Comparison of ENCODE assay signal across 17 cellular contexts in the genomic region with DNA sequence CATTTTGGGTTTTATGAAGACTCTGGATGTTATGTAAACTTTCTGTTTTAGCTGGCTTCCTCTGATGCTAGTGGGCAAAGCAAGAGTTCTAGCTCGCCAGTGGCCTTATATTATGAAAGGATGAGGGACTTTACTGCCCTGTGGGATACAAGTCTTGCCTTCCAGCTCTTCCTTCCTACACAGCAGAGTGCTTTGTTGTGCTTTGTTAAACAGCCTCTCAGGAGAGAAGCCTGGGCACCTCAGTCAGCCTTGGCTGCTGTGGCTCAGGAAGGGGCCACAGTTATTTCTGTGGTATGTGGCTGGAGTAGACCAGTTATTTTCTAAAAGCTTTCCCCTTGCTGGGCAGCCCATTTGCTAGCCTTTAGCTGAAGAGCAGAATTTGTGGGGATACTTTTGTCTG.
A peak's percentile ranks its signal among the peaks of the same experiment; 100 is the strongest.
DNase-seq lines count a peak whose midpoint lies in the region; ATAC-seq, FAIRE-seq and TF ChIP-seq lines count a peak whose summit lies in the region.
"Had no signal": no experiment of that assay in that cellular context is flagged by ENCODE, and none has a peak within 500 bp of the region (broad histone marks: within the 10 kb centered on the region; RNA-seq: fewer than 3 reads in every experiment).

No MANE protein-coding gene starts in this region.

- H4K20me1 ChIP-seq in H1 (replicated peaks in 1 of 2; ENCODE audit: control insufficient read depth in 1 of 2, insufficient read depth in 2 of 2, low read length in 2 of 2) (no peaks in the 10 kb centered on the region), neural progenitor cell (ENCODE audit: low read depth) (no peaks in the 10 kb centered on the region)

- no peak overlapping the region for H3K23ac ChIP-seq in H1 (ENCODE audit: insufficient read length)

- no peak overlapping the region for H4K8ac ChIP-seq in H1 (ENCODE audit: extremely low read depth, insufficient read depth, low read length)

- H3K27ac Mint-ChIP-seq in activated naive CD8-positive, alpha-beta T cell treated with anti-CD3 and anti-CD28 coated beads for 36 hours = peak overlapping the region; percentile 16
- no peak overlapping the region for H3K27ac Mint-ChIP-seq in activated naive CD8-positive, alpha-beta T cell treated with anti-CD3 and anti-CD28 coated beads, Interleukin-2, amount 50 U/mL, for 24 hours
- H3K27ac Mint-ChIP-seq in neural progenitor cell = no peak overlapping the region
- H3K27ac Mint-ChIP-seq: CD14-positive monocyte; CD8-positive, alpha-beta T cell had no signal

- no peak overlapping the region for H3K14ac ChIP-seq in H1 (ENCODE audit: insufficient read length)

- H3K36me3 ChIP-seq in H1 (ENCODE audit: control insufficient read depth in 2 of 4, insufficient read depth in 4 of 4, low read length in 3 of 4) = no peaks in the 10 kb centered on the region; a peak in 2 of 8 replicates
- no peaks in the 10 kb centered on the region for H3K36me3 ChIP-seq in neural progenitor cell
- H3K36me3 ChIP-seq in gastrocnemius medialis = no peaks in the 10 kb centered on the region
- H3K36me3 ChIP-seq in prostate gland = no peaks in the 10 kb centered on the region

- H3F3A ChIP-seq in neural progenitor cell (ENCODE audit: low read depth) = no peaks in the 10 kb centered on the region

- in situ Hi-C loops in gastrocnemius medialis (cut with MboI; ENCODE audit: low sequenced_read_pairs in 4 of 4) = no loop called here

- TF ChIP-seq RAD21 in H1 (IDR thresholded peaks at IDR 0.05 in 1 of 2, conservative IDR thresholded peaks at IDR 0.05 in 1 of 2; ENCODE audit: low read depth in 2 of 2, low read length in 2 of 2) = no peak

- peaks cover 14% of the 10 kb centered on the region for H3K9me3 Mint-ChIP-seq in activated naive CD8-positive, alpha-beta T cell treated with anti-CD3 and anti-CD28 coated beads for 36 hours
- peaks cover 36% of the 10 kb centered on the region for H3K9me3 Mint-ChIP-seq in activated naive CD8-positive, alpha-beta T cell treated with anti-CD3 and anti-CD28 coated beads, Interleukin-2, amount 50 U/mL, for 24 hours
- peaks cover 7% of the 10 kb centered on the region for H3K9me3 Mint-ChIP-seq in neural progenitor cell

- no peak overlapping the region for H3K9ac ChIP-seq in H1 (replicated peaks in 1 of 4; ENCODE audit: extremely low read depth in 1 of 4, low read depth in 3 of 4, low read length in 3 of 4)
- no peak overlapping the region for H3K9ac ChIP-seq in neural progenitor cell

- H3K4me1 ChIP-seq in H1 (replicated peaks in 1 of 4; ENCODE audit: control insufficient read depth in 3 of 4, insufficient read depth in 4 of 4, low read length in 3 of 4) (peaks cover 0 to 3% (median 0%) of the 10 kb centered on the region in 4 experiments; a peak in 1 of 7 replicates), neural progenitor cell (no peaks in the 10 kb centered on the region), gastrocnemius medialis (no peaks in the 10 kb centered on the region), prostate gland (replicated peaks) (no peaks in the 10 kb centered on the region)

- H3K4me2 ChIP-seq in H1 (ENCODE audit: insufficient read depth in 1 of 2, low read depth in 2 of 2, low read length in 2 of 2) = no peak overlapping the region
- no peak overlapping the region for H3K4me2 ChIP-seq in neural progenitor cell

- intact Hi-C loops in gastrocnemius medialis (cut with DNase I; ENCODE audit: low total_unique reads) = no loop called here
- intact Hi-C loops in prostate gland (cut with DNase I) = no loop called here

- H3K27me3 Mint-ChIP-seq in activated naive CD8-positive, alpha-beta T cell treated with anti-CD3 and anti-CD28 coated beads for 36 hours = no peaks in the 10 kb centered on the region
- no peaks in the 10 kb centered on the region for H3K27me3 Mint-ChIP-seq in activated naive CD8-positive, alpha-beta T cell treated with anti-CD3 and anti-CD28 coated beads, Interleukin-2, amount 50 U/mL, for 24 hours
- H3K27me3 Mint-ChIP-seq in neural progenitor cell (ENCODE audit: insufficient read depth, low read depth) = no peaks in the 10 kb centered on the region

- no peaks in the 10 kb centered on the region for H3K27me3 ChIP-seq in H1 (replicated peaks in 1 of 4; ENCODE audit: control insufficient read depth in 3 of 4, extremely low read depth in 1 of 4, insufficient read depth in 3 of 4, low read length in 3 of 4)
- H3K27me3 ChIP-seq in neural progenitor cell = no peaks in the 10 kb centered on the region
- H3K27me3 ChIP-seq in gastrocnemius medialis = no peaks in the 10 kb centered on the region
- H3K27me3 ChIP-seq in prostate gland (replicated peaks; ENCODE audit: insufficient read depth) = no peaks in the 10 kb centered on the region

- H4K91ac ChIP-seq in H1 (replicated peaks; ENCODE audit: insufficient read length, low read length) = no peak overlapping the region

- POLR2A ChIA-PET in H1 (lab: Charles Lee; ENCODE audit: partially characterized antibody) = no interaction called here

- no peak overlapping the region for H3K56ac ChIP-seq in H1 (replicated peaks; ENCODE audit: insufficient read length, low read depth, low read length)

- CTCF ChIA-PET in H1 (lab: Charles Lee; ENCODE audit: partially characterized antibody) = interaction anchor here (0.9 to 2.5 kb wide), 2 partner anchors 13 to 32 kb away, joined by 4 to 7 read pairs; no protein-coding TSS in a partner anchor

- H3K18ac ChIP-seq in H1 (ENCODE audit: extremely low read depth, low read length) = no peak overlapping the region

- WGBS in H1 (ENCODE audit: extremely low coverage in 1 of 2, insufficient coverage in 1 of 2, insufficient read length in 1 of 2, insufficient replicate concordance in 2 of 2, low coverage in 1 of 2, low lambda C conversion rate in 2 of 2, missing lambda C conversion rate in 1 of 2), 2 experiments = 84% methylated on average over 1 of the region's 1 CpG; no CpG with 5 or more reads in 1 of the 2 experiments
- 88% methylated on average over 1 of the region's 1 CpG for WGBS in prostate gland

- H2AK5ac ChIP-seq in H1 (ENCODE audit: low read depth, low read length) = no peak overlapping the region

- TF ChIP-seq EP300 in H1 (IDR thresholded peaks at IDR 0.05; ENCODE audit: borderline replicate concordance in 1 of 2, low read depth in 2 of 2, low read length in 2 of 2) = no peak

- DNase-seq in activated naive CD8-positive, alpha-beta T cell treated with anti-CD3 and anti-CD28 coated beads for 36 hours = no peak
- no peak for DNase-seq in activated naive CD8-positive, alpha-beta T cell treated with anti-CD3 and anti-CD28 coated beads, Interleukin-2, amount 50 U/mL, for 24 hours
- no peak for DNase-seq in H1 (ENCODE audit: low read depth in 1 of 2, low spot score in 2 of 2)
- peak; percentile 22 for DNase-seq in neural progenitor cell (ENCODE audit: low spot score)
- DNase-seq in gastrocnemius medialis = no peak
- no peak for DNase-seq in prostate gland (ENCODE audit: low spot score)
- DNase-seq in NCI-H187 treated with DMSO at 0.1 percent for 48 hours (lab: John Stamatoyannopoulos, UW) = no peak
- DNase-seq: CD8-positive, alpha-beta T cell; COR-L47; DND-41; GF-D8 had no signal

- no peak overlapping the region for H3K27ac ChIP-seq in H1 (ENCODE audit: low read depth, low read length)
- peak overlapping the region; percentile 29 for H3K27ac ChIP-seq in neural progenitor cell
- H3K27ac ChIP-seq in gastrocnemius medialis = no peak overlapping the region
- H3K27ac ChIP-seq in prostate gland = no peak overlapping the region
- H3K27ac ChIP-seq: 22Rv1, HL-60 had no signal

- peaks cover 23% of the 10 kb centered on the region for H3K36me3 Mint-ChIP-seq in activated naive CD8-positive, alpha-beta T cell treated with anti-CD3 and anti-CD28 coated beads for 36 hours
- peaks cover 6% of the 10 kb centered on the region for H3K36me3 Mint-ChIP-seq in activated naive CD8-positive, alpha-beta T cell treated with anti-CD3 and anti-CD28 coated beads, Interleukin-2, amount 50 U/mL, for 24 hours (ENCODE audit: low read depth)
- H3K36me3 Mint-ChIP-seq in neural progenitor cell = no peaks in the 10 kb centered on the region
- H3K36me3 Mint-ChIP-seq: CD14-positive monocyte had no signal

- no peak overlapping the region for H3K4ac ChIP-seq in H1 (replicated peaks; ENCODE audit: insufficient read length, low read depth, low read length)

- H3K79me1 ChIP-seq in H1 (ENCODE audit: low read depth, low read length) = no peaks in the 10 kb centered on the region

- FAIRE-seq in H1 (lab: Jason Lieb, UNC) = peak; percentile 58
- FAIRE-seq: D721Med, GM19239 had no signal

- no peak overlapping the region for H4K5ac ChIP-seq in H1 (ENCODE audit: insufficient read length, low read depth, low read length)

- no peak overlapping the region for H3K4me3 Mint-ChIP-seq in activated naive CD8-positive, alpha-beta T cell treated with anti-CD3 and anti-CD28 coated beads for 36 hours
- no peak overlapping the region for H3K4me3 Mint-ChIP-seq in activated naive CD8-positive, alpha-beta T cell treated with anti-CD3 and anti-CD28 coated beads, Interleukin-2, amount 50 U/mL, for 24 hours
- H3K4me3 Mint-ChIP-seq in neural progenitor cell = no peak overlapping the region
- H3K4me3 Mint-ChIP-seq: CD14-positive monocyte; CD8-positive, alpha-beta T cell had no signal

- no peak overlapping the region for H2BK12ac ChIP-seq in H1 (ENCODE audit: low read depth, low read length)

- no peaks in the 10 kb centered on the region for H3K23me2 ChIP-seq in H1 (ENCODE audit: low read depth, low read length)

- TF ChIP-seq POLR2A in H1 (IDR thresholded peaks at IDR 0.05; ENCODE audit: control extremely low read depth in 1 of 2, low read depth in 2 of 2, low read length in 2 of 2) (no peak), gastrocnemius medialis (IDR thresholded peaks at IDR 0.05) (no peak), prostate gland (IDR thresholded peaks at IDR 0.05) (no peak)

- H2BK5ac ChIP-seq in H1 (ENCODE audit: low read depth, low read length) = no peak overlapping the region

- no peak for ATAC-seq in activated naive CD8-positive, alpha-beta T cell treated with anti-CD3 and anti-CD28 coated beads, Interleukin-2, amount 50 U/mL, for 24 hours
- no peak for ATAC-seq in gastrocnemius medialis
- ATAC-seq: CD8-positive, alpha-beta T cell; HCT116 had no signal

- H2AFZ ChIP-seq in H1 (ENCODE audit: low read length) (no peak overlapping the region), neural progenitor cell (replicated peaks) (peak overlapping the region; percentile 5)

- no peak overlapping the region for H2BK120ac ChIP-seq in H1 (replicated peaks; ENCODE audit: low read depth, low read length)

- no peak overlapping the region for H2BK20ac ChIP-seq in H1 (ENCODE audit: low read length)

- H3K4me3 ChIP-seq in H1 (ENCODE audit: extremely low read depth in 1 of 4, insufficient read depth in 2 of 4, low read depth in 3 of 4, low read length in 4 of 4) = no peak overlapping the region
- H3K4me3 ChIP-seq in neural progenitor cell = no peak overlapping the region
- no peak overlapping the region for H3K4me3 ChIP-seq in gastrocnemius medialis
- H3K4me3 ChIP-seq in prostate gland = no peak overlapping the region

- H3K79me2 ChIP-seq in H1 (ENCODE audit: control insufficient read depth in 1 of 2, insufficient read depth in 2 of 2, low read length in 2 of 2) = no peaks in the 10 kb centered on the region
- H3K79me2 ChIP-seq in neural progenitor cell (ENCODE audit: low read depth) = no peaks in the 10 kb centered on the region

- H3K4me1 Mint-ChIP-seq in activated naive CD8-positive, alpha-beta T cell treated with anti-CD3 and anti-CD28 coated beads for 36 hours = peaks cover 12% of the 10 kb centered on the region
- H3K4me1 Mint-ChIP-seq in activated naive CD8-positive, alpha-beta T cell treated with anti-CD3 and anti-CD28 coated beads, Interleukin-2, amount 50 U/mL, for 24 hours = peaks cover 8% of the 10 kb centered on the region
- H3K4me1 Mint-ChIP-seq in neural progenitor cell = no peaks in the 10 kb centered on the region
- H3K4me1 Mint-ChIP-seq: CD14-positive monocyte had no signal

- TF ChIP-seq CTCF in H1 (IDR thresholded peaks at IDR 0.05; ENCODE audit: control extremely low read depth in 1 of 3, insufficient read depth in 1 of 3, low read depth in 1 of 3, low read length in 3 of 3) = no peak
- no peak for TF ChIP-seq CTCF in neural progenitor cell (IDR thresholded peaks at IDR 0.05)
- TF ChIP-seq CTCF in gastrocnemius medialis (IDR thresholded peaks at IDR 0.05 in 4 of 5, conservative IDR thresholded peaks at IDR 0.05 in 1 of 5) = no peak
- no peak for TF ChIP-seq CTCF in prostate gland (IDR thresholded peaks at IDR 0.05)

- no peak overlapping the region for H2BK15ac ChIP-seq in H1 (ENCODE audit: low read length)

- H3K9me3 ChIP-seq in H1 (ENCODE audit: insufficient read depth in 2 of 2, low read depth in 1 of 2, low read length in 1 of 2) (peaks cover 12 to 16% of the 10 kb centered on the region in 2 experiments; a peak in 3 of 4 replicates), neural progenitor cell (ENCODE audit: low read depth) (no peaks in the 10 kb centered on the region), gastrocnemius medialis (no peaks in the 10 kb centered on the region), prostate gland (no peaks in the 10 kb centered on the region)
